In the genomic region with DNA sequence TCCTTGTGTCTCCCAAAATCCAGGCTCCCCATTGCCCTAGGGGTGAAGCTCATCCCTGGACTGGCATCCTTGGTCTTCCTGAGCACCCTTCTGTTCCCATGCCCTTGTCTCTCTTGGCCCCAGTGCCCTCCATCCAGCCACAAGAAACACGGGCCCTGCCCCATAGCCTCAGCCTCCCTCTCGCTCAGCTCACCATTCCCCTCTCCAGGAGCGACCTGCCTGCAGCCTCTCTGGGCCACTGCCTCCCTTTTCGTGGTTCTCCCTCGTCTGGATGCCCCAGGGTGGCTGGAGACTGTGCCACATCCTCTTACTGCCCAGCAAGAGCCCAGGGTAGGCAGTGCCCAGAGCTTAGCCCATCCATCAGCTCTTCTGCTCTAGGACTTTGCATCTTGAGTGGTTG, we compare ENCODE assay signal across 17 cellular contexts.
DNase-seq lines count a peak whose midpoint lies in the region; ATAC-seq and TF ChIP-seq lines count a peak whose summit lies in the region.
"Had no signal": no experiment of that assay in that cellular context is flagged by ENCODE, and none has a peak within 500 bp of the region (broad histone marks: within the 10 kb centered on the region; RNA-seq: fewer than 3 reads in every experiment).

No MANE protein-coding gene starts in this region.

- H2AFZ ChIP-seq in PC-3 (ENCODE audit: low read length): no peak overlapping the region
- H2AFZ ChIP-seq in neuronal stem cell (ENCODE audit: low read length): no peak overlapping the region

- no peak overlapping the region for H3K23ac ChIP-seq in neuronal stem cell (ENCODE audit: low read depth, low read length, poor library complexity)

- H2BK12ac ChIP-seq in neuronal stem cell (ENCODE audit: low read length): no peak overlapping the region

- H4K8ac ChIP-seq in neuronal stem cell (ENCODE audit: low read depth, low read length): no peak overlapping the region

- H3K9me3 ChIP-seq in PC-3 (ENCODE audit: low read length): no peaks in the 10 kb centered on the region
- H3K9me3 ChIP-seq in neuronal stem cell (replicated peaks in 1 of 2; ENCODE audit: control insufficient read depth in 2 of 2, insufficient read depth in 1 of 2, low read depth in 1 of 2, low read length in 2 of 2): peaks cover 0 to 71% of the 10 kb centered on the region in 2 donors
- H3K9me3 ChIP-seq in vagina: no peaks in the 10 kb centered on the region
- H3K9me3 ChIP-seq: A549 had no signal

- ATAC-seq in PC-3 (no peak), HG02588 (IDR thresholded peaks at IDR 0.05; ENCODE audit: unreplicated experiment) (no peak), GM19023 (IDR thresholded peaks at IDR 0.05; ENCODE audit: unreplicated experiment) (no peak)

- H2BK5ac ChIP-seq in neuronal stem cell (ENCODE audit: low read length): no peak overlapping the region

- H3K9ac ChIP-seq in PC-3 (ENCODE audit: low read length) (peak overlapping the region; percentile 47; the same call in 1 of the 2 replicates), neuronal stem cell (ENCODE audit: low read depth, low read length, poor library complexity) (peak overlapping the region; percentile 12)

- H3K27ac ChIP-seq in PC-3 (ENCODE audit: low read length) (peak overlapping the region; percentile 59), neuronal stem cell (replicated peaks; ENCODE audit: low read length) (no peak overlapping the region), vagina (no peak overlapping the region)
- H3K27ac ChIP-seq: 22Rv1, C4-2B had no signal

- H3K9me2 ChIP-seq in PC-3 (replicated peaks; ENCODE audit: low read length): no peaks in the 10 kb centered on the region

- peak; percentile 5 for DNase-seq in activated CD8-positive, alpha-beta memory T cell treated with anti-CD3 and anti-CD28 coated beads for 24 hours
- DNase-seq in activated CD8-positive, alpha-beta memory T cell treated with anti-CD3 and anti-CD28 coated beads, Interleukin-2, amount 50 U/mL, for 4 hours: no peak
- DNase-seq in PC-3 (no peak), neuronal stem cell (ENCODE audit: low spot score) (no peak), vagina (ENCODE audit: extremely low spot score in 2 of 2) (peak; percentile 70 to 77), occipital lobe (lab: John Stamatoyannopoulos, UW) (no peak)
- DNase-seq: AML-193; CD4-positive, alpha-beta memory T cell; DMS79 treated with DMSO at 0.1 percent for 48 hours; GF-D8; GOT3; H7 had no signal

- no CpG with 5 or more reads among the region's 5 CpGs for WGBS in neuronal stem cell (ENCODE audit: extremely low coverage in 2 of 2, insufficient read length in 2 of 2, insufficient replicate concordance in 1 of 2), 2 donors

- no peaks in the 10 kb centered on the region for H3K79me2 ChIP-seq in PC-3 (ENCODE audit: low read length)

- CTCF ChIA-PET in PC-3 (lab: Charles Lee): no interaction called here

- no peak overlapping the region for H2BK120ac ChIP-seq in neuronal stem cell (ENCODE audit: low read depth, low read length)

- H3K4ac ChIP-seq in neuronal stem cell (ENCODE audit: low read length): no peak overlapping the region

- POLR2A ChIA-PET in PC-3 (lab: Charles Lee; ENCODE audit: unreplicated experiment): no interaction called here

- peak overlapping the region; percentile 27 for H3K14ac ChIP-seq in neuronal stem cell (ENCODE audit: low read length)

- H2AK5ac ChIP-seq in neuronal stem cell (ENCODE audit: low read depth, low read length): no peak overlapping the region

- intact Hi-C loops in PC-3 (cut with micrococcal nuclease) (no loop called here), vagina (cut with DNase I) (no loop called here)

- H3K4me1 ChIP-seq in PC-3 (ENCODE audit: insufficient read depth, low read length) (peaks cover 15% of the 10 kb centered on the region), neuronal stem cell (ENCODE audit: control insufficient read depth in 2 of 2, insufficient read depth in 1 of 2, low read depth in 1 of 2, low read length in 2 of 2) (no peaks in the 10 kb centered on the region), vagina (no peaks in the 10 kb centered on the region)

- no TSS peak for BruUV-seq in PC-3 (replicated peaks; lab: Mats Ljungman, UMichigan)

- H3K27me3 ChIP-seq in PC-3 (ENCODE audit: low read length): no peaks in the 10 kb centered on the region
- peaks cover 0 to 29% (median 0%) of the 10 kb centered on the region in 3 experiments for H3K27me3 ChIP-seq in neuronal stem cell (ENCODE audit: control insufficient read depth in 3 of 3, insufficient read depth in 3 of 3, low read depth in 1 of 3, low read length in 3 of 3)
- no peaks in the 10 kb centered on the region for H3K27me3 ChIP-seq in vagina

- H3K4me2 ChIP-seq in PC-3 (ENCODE audit: low read length): peak overlapping the region; percentile 69; the same call in 1 of the 2 replicates
- H3K4me2 ChIP-seq in neuronal stem cell (ENCODE audit: insufficient read depth, low read length, poor library complexity, severe bottlenecking): no peak overlapping the region

- no peak for TF ChIP-seq CTCF in PC-3 (conservative IDR thresholded peaks at IDR 0.05; ENCODE audit: low read depth, low read length)
- no peak for TF ChIP-seq CTCF in vagina (IDR thresholded peaks at IDR 0.05)

- H4K20me1 ChIP-seq in PC-3 (ENCODE audit: low read length): no peaks in the 10 kb centered on the region

- no peaks in the 10 kb centered on the region for H3F3A ChIP-seq in PC-3 (ENCODE audit: low read length, unreplicated experiment)

- TF ChIP-seq POLR2A in vagina (IDR thresholded peaks at IDR 0.05): no peak

- no peak overlapping the region for H4K91ac ChIP-seq in neuronal stem cell (ENCODE audit: low read depth, low read length, poor library complexity)

- no peak overlapping the region for H3K4me3 ChIP-seq in PC-3 (ENCODE audit: low read length)
- peak overlapping the region in 1 of 2 donors; percentile 66 for H3K4me3 ChIP-seq in neuronal stem cell (ENCODE audit: low read length in 2 of 2)
- H3K4me3 ChIP-seq in vagina: no peak overlapping the region
- H3K4me3 ChIP-seq: A549 had no signal

- no peak overlapping the region for H3K18ac ChIP-seq in neuronal stem cell (ENCODE audit: low read length)

- peaks cover under 1% of the 10 kb centered on the region for H3K79me1 ChIP-seq in neuronal stem cell (ENCODE audit: low read depth, low read length)

- H3K36me3 ChIP-seq in PC-3 (ENCODE audit: low read depth, low read length) (no peaks in the 10 kb centered on the region), neuronal stem cell (replicated peaks in 1 of 2; ENCODE audit: control insufficient read depth in 2 of 2, insufficient read depth in 2 of 2, low read length in 2 of 2) (no peaks in the 10 kb centered on the region), vagina (no peaks in the 10 kb centered on the region)

- no peak overlapping the region for H2BK15ac ChIP-seq in neuronal stem cell (ENCODE audit: low read length)

Comparison
In these comparisons a context has a peak if more than half of its experiments do, and no peak if none do; other contexts are left out.
1. DNase-seq: peak in activated CD8-positive, alpha-beta memory T cell treated with anti-CD3 and anti-CD28 coated beads for 24 hours (single experiment) and vagina (2 of 2); none in activated CD8-positive, alpha-beta memory T cell treated with anti-CD3 and anti-CD28 coated beads, Interleukin-2, amount 50 U/mL, for 4 hours (single experiment), PC-3 (single experiment), neuronal stem cell (single experiment) and occipital lobe (single experiment).